In the genomic region with DNA sequence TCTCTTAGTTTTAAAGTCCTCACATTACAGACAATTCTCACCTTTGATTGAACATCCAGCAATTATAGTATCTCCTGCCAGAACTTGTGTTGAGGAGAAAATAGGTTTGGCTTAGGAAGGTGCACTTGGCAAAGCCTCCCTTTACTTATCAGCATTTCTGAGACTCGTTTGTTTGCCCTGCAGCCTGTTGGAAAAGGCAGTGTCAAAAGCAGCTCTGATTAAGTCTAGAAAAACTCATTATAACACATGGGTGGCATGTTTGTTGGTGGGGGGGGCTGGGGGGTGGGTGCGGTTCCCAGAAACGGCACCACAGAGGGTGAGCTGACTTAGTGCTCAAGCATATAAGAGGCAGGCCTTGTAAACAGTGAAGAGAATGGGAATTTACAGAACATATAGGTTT, we compare ENCODE assay signal across 28 cellular contexts.
"Had no signal": no experiment of that assay in that cellular context is flagged by ENCODE, and none has a peak within 500 bp of the region (broad histone marks: within the 10 kb centered on the region; RNA-seq: fewer than 3 reads in every experiment).

No MANE protein-coding gene starts in this region.

- H3K4me3 Mint-ChIP-seq: activated CD4-positive, alpha-beta memory T cell treated with anti-CD3 and anti-CD28 coated beads for 36 hours; activated CD4-positive, alpha-beta T cell treated with anti-CD3 and anti-CD28 coated beads for 36 hours; activated CD4-positive, alpha-beta T cell treated with anti-CD3 and anti-CD28 coated beads, Interleukin-2, amount 10 ng/mL, durations not matched to agents 24 days and 14 days; activated CD8-positive, alpha-beta memory T cell treated with anti-CD3 and anti-CD28 coated beads, Interleukin-2, amount 10 ng/mL, durations not matched to agents 7 days and 5 days; activated CD8-positive, alpha-beta T cell treated with anti-CD3 and anti-CD28 coated beads, Interleukin-2, amount 10 ng/mL, durations not matched to agents 7 days and 5 days; activated naive CD4-positive, alpha-beta T cell treated with anti-CD3 and anti-CD28 coated beads, Interleukin-2, amount 10 ng/mL, durations not matched to agents 7 days and 5 days; activated naive CD8-positive, alpha-beta T cell treated with anti-CD3 and anti-CD28 coated beads, Interleukin-2, amount 10 ng/mL, durations not matched to agents 7 days and 5 days; activated T-helper 1 cell treated with anti-CD3 and anti-CD28 coated beads, Interleukin-12 subunit alpha, Interleukin-12 subunit beta, Interleukin-2, Interleukin-4 antibody, amounts not matched to agents 30 ng/mL and 10 ng/mL and 1 ng/mL, durations not matched to agents 14 hours and 24 hours and 36 hours; brain had no signal

- H3K27me3 ChIP-seq: ascending aorta, breast epithelium, cardiac muscle cell, colonic mucosa had no signal

- H3K36me3 Mint-ChIP-seq: activated CD4-positive, alpha-beta memory T cell treated with anti-CD3 and anti-CD28 coated beads for 36 hours; activated naive CD4-positive, alpha-beta T cell treated with anti-CD3 and anti-CD28 coated beads, Interleukin-2, amount 10 ng/mL, durations not matched to agents 7 days and 5 days had no signal

- H3K9me3 Mint-ChIP-seq: activated CD4-positive, alpha-beta memory T cell treated with anti-CD3 and anti-CD28 coated beads for 36 hours; activated CD4-positive, alpha-beta T cell treated with anti-CD3 and anti-CD28 coated beads, Interleukin-2, amount 10 ng/mL, durations not matched to agents 24 days and 14 days; activated naive CD4-positive, alpha-beta T cell treated with anti-CD3 and anti-CD28 coated beads, Interleukin-2, amount 10 ng/mL, durations not matched to agents 7 days and 5 days; activated naive CD4-positive, alpha-beta T cell treated with anti-CD3 and anti-CD28 coated beads, Interleukin-2, amount 50 U/mL, for 72 hours; activated naive CD8-positive, alpha-beta T cell treated with anti-CD3 and anti-CD28 coated beads, Interleukin-2, amount 10 ng/mL, durations not matched to agents 7 days and 5 days; activated T-helper 1 cell treated with anti-CD3 and anti-CD28 coated beads, Interleukin-12 subunit alpha, Interleukin-12 subunit beta, Interleukin-2, Interleukin-4 antibody, amounts not matched to agents 30 ng/mL and 10 ng/mL and 1 ng/mL, durations not matched to agents 14 hours and 24 hours and 36 hours had no signal

- H3K4me3 ChIP-seq: ascending aorta, breast epithelium, cardiac muscle cell, colonic mucosa had no signal

- H3K27ac ChIP-seq: ascending aorta, breast epithelium, cardiac muscle cell, colonic mucosa had no signal

- DNase-seq: activated CD4-positive, alpha-beta memory T cell treated with anti-CD3 and anti-CD28 coated beads for 36 hours; activated CD4-positive, alpha-beta T cell treated with anti-CD3 and anti-CD28 coated beads for 36 hours; activated CD4-positive, alpha-beta T cell treated with anti-CD3 and anti-CD28 coated beads, Interleukin-2, amount 10 ng/mL, durations not matched to agents 24 days and 14 days; activated CD4-positive, CD25-positive, alpha-beta regulatory T cell; activated CD4-positive, CD25-positive, alpha-beta regulatory T cell treated with anti-CD3 and anti-CD28 coated beads, Interleukin-2, amount 50 U/mL, for 72 hours; activated CD8-positive, alpha-beta memory T cell treated with anti-CD3 and anti-CD28 coated beads, Interleukin-2, amount 10 ng/mL, durations not matched to agents 7 days and 5 days; activated CD8-positive, alpha-beta memory T cell treated with anti-CD3 and anti-CD28 coated beads, Interleukin-2, amount 50 U/mL, for 4 hours; activated CD8-positive, alpha-beta T cell treated with anti-CD3 and anti-CD28 coated beads, Interleukin-2, amount 10 ng/mL, durations not matched to agents 7 days and 5 days; activated gamma-delta T cell; activated naive CD4-positive, alpha-beta T cell; activated naive CD4-positive, alpha-beta T cell treated with anti-CD3 and anti-CD28 coated beads, Interleukin-2, amount 10 ng/mL, durations not matched to agents 7 days and 5 days; activated naive CD8-positive, alpha-beta T cell treated with anti-CD3 and anti-CD28 coated beads, Interleukin-2, amount 10 ng/mL, durations not matched to agents 7 days and 5 days; activated T-cell treated with anti-CD3 and anti-CD28 coated beads, Interleukin-2, amount 50 U/mL, for 1 hour; activated T-cell treated with anti-CD3 and anti-CD28 coated beads, Interleukin-2, amount 50 U/mL, for 48 hours; central memory CD4-positive, alpha-beta T cell; cerebellar nuclear complex; colonic mucosa; effector CD8-positive, alpha-beta T cell; foreskin fibroblast; head of caudate nucleus; T-helper 2 cell had no signal

- H3K27ac Mint-ChIP-seq: activated CD4-positive, alpha-beta memory T cell treated with anti-CD3 and anti-CD28 coated beads for 36 hours; activated CD4-positive, alpha-beta T cell treated with anti-CD3 and anti-CD28 coated beads for 36 hours; activated CD4-positive, alpha-beta T cell treated with anti-CD3 and anti-CD28 coated beads, Interleukin-2, amount 10 ng/mL, durations not matched to agents 24 days and 14 days; activated CD8-positive, alpha-beta memory T cell treated with anti-CD3 and anti-CD28 coated beads, Interleukin-2, amount 10 ng/mL, durations not matched to agents 7 days and 5 days; activated CD8-positive, alpha-beta T cell treated with anti-CD3 and anti-CD28 coated beads, Interleukin-2, amount 10 ng/mL, durations not matched to agents 7 days and 5 days; activated naive CD4-positive, alpha-beta T cell treated with anti-CD3 and anti-CD28 coated beads, Interleukin-2, amount 10 ng/mL, durations not matched to agents 7 days and 5 days; activated naive CD4-positive, alpha-beta T cell treated with anti-CD3 and anti-CD28 coated beads, Interleukin-2, amount 50 U/mL, for 72 hours; activated naive CD8-positive, alpha-beta T cell treated with anti-CD3 and anti-CD28 coated beads, Interleukin-2, amount 10 ng/mL, durations not matched to agents 7 days and 5 days; activated T-helper 1 cell treated with anti-CD3 and anti-CD28 coated beads, Interleukin-12 subunit alpha, Interleukin-12 subunit beta, Interleukin-2, Interleukin-4 antibody, amounts not matched to agents 30 ng/mL and 10 ng/mL and 1 ng/mL, durations not matched to agents 14 hours and 24 hours and 36 hours; brain had no signal

- H3K4me1 ChIP-seq: ascending aorta, breast epithelium, colonic mucosa had no signal

- H3K27me3 Mint-ChIP-seq: activated CD4-positive, alpha-beta memory T cell treated with anti-CD3 and anti-CD28 coated beads for 36 hours; activated CD4-positive, alpha-beta T cell treated with anti-CD3 and anti-CD28 coated beads for 36 hours; activated CD4-positive, alpha-beta T cell treated with anti-CD3 and anti-CD28 coated beads, Interleukin-2, amount 10 ng/mL, durations not matched to agents 24 days and 14 days; activated CD8-positive, alpha-beta memory T cell treated with anti-CD3 and anti-CD28 coated beads, Interleukin-2, amount 10 ng/mL, durations not matched to agents 7 days and 5 days; activated naive CD4-positive, alpha-beta T cell treated with anti-CD3 and anti-CD28 coated beads, Interleukin-2, amount 10 ng/mL, durations not matched to agents 7 days and 5 days; activated naive CD8-positive, alpha-beta T cell treated with anti-CD3 and anti-CD28 coated beads, Interleukin-2, amount 10 ng/mL, durations not matched to agents 7 days and 5 days; brain had no signal

- H3K9me3 ChIP-seq: breast epithelium, colonic mucosa had no signal

- ATAC-seq: activated CD4-positive, alpha-beta T cell treated with anti-CD3 and anti-CD28 coated beads for 36 hours; activated CD8-positive, alpha-beta memory T cell treated with anti-CD3 and anti-CD28 coated beads, Interleukin-2, amount 10 ng/mL, durations not matched to agents 7 days and 5 days; activated CD8-positive, alpha-beta T cell treated with anti-CD3 and anti-CD28 coated beads, Interleukin-2, amount 10 ng/mL, durations not matched to agents 7 days and 5 days; activated naive CD4-positive, alpha-beta T cell treated with anti-CD3 and anti-CD28 coated beads, Interleukin-2, amount 50 U/mL, for 72 hours; esophagus mucosa had no signal

- H3K36me3 ChIP-seq: ascending aorta, breast epithelium, cardiac muscle cell, colonic mucosa had no signal

- H3K4me1 Mint-ChIP-seq: activated CD4-positive, alpha-beta T cell treated with anti-CD3 and anti-CD28 coated beads for 36 hours; activated CD4-positive, alpha-beta T cell treated with anti-CD3 and anti-CD28 coated beads, Interleukin-2, amount 10 ng/mL, durations not matched to agents 24 days and 14 days; activated CD8-positive, alpha-beta memory T cell treated with anti-CD3 and anti-CD28 coated beads, Interleukin-2, amount 10 ng/mL, durations not matched to agents 7 days and 5 days; activated naive CD4-positive, alpha-beta T cell treated with anti-CD3 and anti-CD28 coated beads, Interleukin-2, amount 10 ng/mL, durations not matched to agents 7 days and 5 days; activated naive CD8-positive, alpha-beta T cell treated with anti-CD3 and anti-CD28 coated beads, Interleukin-2, amount 10 ng/mL, durations not matched to agents 7 days and 5 days; brain had no signal
